19 cellular contexts compared by ENCODE assay signal in genomic region chr5:1278656-1279442, GRCh38. TPM values are rescaled to one million over a fixed set of nuclear protein-coding genes. Genes with fewer than 3 reads are reported as not detected.
"Had no signal": no experiment of that assay in that cellular context is flagged by ENCODE, and none has a peak within 500 bp of the region (broad histone marks: within the 10 kb centered on the region; RNA-seq: fewer than 3 reads in every experiment).

No MANE protein-coding gene starts in this region.

- H3K27ac Mint-ChIP-seq: activated naive CD4-positive, alpha-beta T cell treated with anti-CD3 and anti-CD28 coated beads, Interleukin-2, amount 10 ng/mL, durations not matched to agents 7 days and 5 days; activated T-helper 2 cell treated with anti-CD3 and anti-CD28 coated beads, Interferon-gamma antibody, Interleukin-2, Interleukin-4, amounts not matched to agents 10 μg/mL and 5 μg/mL and 100 μg/mL, durations not matched to agents 14 hours and 24 hours and 36 hours; nephron; T-cell had no signal

- H3K27me3 ChIP-seq: colonic mucosa, left lung, thyroid gland, vagina had no signal

- H3K9me3 ChIP-seq: colonic mucosa, psoas muscle, sigmoid colon, thyroid gland, vagina had no signal

- H3K4me1 ChIP-seq: colonic mucosa, left lung, psoas muscle, sigmoid colon, thyroid gland, vagina had no signal

- H3K9me3 Mint-ChIP-seq: activated T-helper 2 cell treated with anti-CD3 and anti-CD28 coated beads, Interferon-gamma antibody, Interleukin-2, Interleukin-4, amounts not matched to agents 10 μg/mL and 5 μg/mL and 100 μg/mL, durations not matched to agents 14 hours and 24 hours and 36 hours; nephron; T-cell had no signal

- H3K27ac ChIP-seq: colonic mucosa, left lung, psoas muscle, sigmoid colon, thyroid gland, vagina had no signal

- H3K36me3 Mint-ChIP-seq: T-cell had no signal

- H3K4me3 ChIP-seq: colonic mucosa, left lung, psoas muscle, sigmoid colon, thyroid gland, vagina had no signal

- H3K4me1 Mint-ChIP-seq: nephron had no signal

- ATAC-seq: activated CD4-positive, CD25-positive, alpha-beta regulatory T cell treated with anti-CD3 and anti-CD28 coated beads, Interleukin-2, amount 50 U/mL, for 24 hours; left lung; psoas muscle; T-cell had no signal

- H3K36me3 ChIP-seq: colonic mucosa, left lung, sigmoid colon, thyroid gland, vagina had no signal

- H3K27me3 Mint-ChIP-seq: activated naive CD4-positive, alpha-beta T cell treated with anti-CD3 and anti-CD28 coated beads, Interleukin-2, amount 10 ng/mL, durations not matched to agents 7 days and 5 days; T-cell had no signal

- DNase-seq: activated CD4-positive, alpha-beta T cell treated with anti-CD3 and anti-CD28 coated beads, Interleukin-2, amount 50 U/mL, for 4 hours; activated naive CD4-positive, alpha-beta T cell treated with anti-CD3 and anti-CD28 coated beads, Interleukin-2, amount 10 ng/mL, durations not matched to agents 7 days and 5 days; activated T-cell treated with anti-CD3 and anti-CD28 coated beads, Interleukin-2, amount 50 U/mL, for 1 hour; colonic mucosa; islet precursor cell; mesenchymal stem cell; psoas muscle; stimulated activated CD4-positive, alpha-beta T cell treated with anti-CD3 and anti-CD28 coated beads, Interleukin-1b, Interleukin-23, amount 100 ng/mL, for 48 hours; T-cell; T-helper 9 cell; thyroid gland had no signal

- H3K4me3 Mint-ChIP-seq: activated naive CD4-positive, alpha-beta T cell treated with anti-CD3 and anti-CD28 coated beads, Interleukin-2, amount 10 ng/mL, durations not matched to agents 7 days and 5 days; nephron; T-cell had no signal

RNA-seq across cellular contexts. Expression of gene TERT, which starts 16.0 kb away (rescaled TPM):
- total RNA-seq: osteoblast, psoas muscle, sigmoid colon, thyroid gland, vagina had no signal
- polyA plus RNA-seq: psoas muscle had no signal

RNA-seq across cellular contexts. Expression of gene SLC6A18, which starts 53.7 kb away (rescaled TPM):
- total RNA-seq: activated T-helper 2 cell treated with anti-CD3 and anti-CD28 coated beads, Interferon-gamma antibody, Interleukin-2, Interleukin-4, amounts not matched to agents 10 μg/mL and 5 μg/mL and 100 μg/mL, durations not matched to agents 14 hours and 24 hours and 36 hours; left lung; osteoblast; psoas muscle; sigmoid colon; T-cell; thyroid gland; vagina had no signal
- polyA plus RNA-seq: esophagus, psoas muscle had no signal
